ENCODE assay signal across 21 cellular contexts in genomic region chr3:191175102-191175501, GRCh38. TPM values are rescaled to one million over a fixed set of nuclear protein-coding genes. Genes with fewer than 3 reads are reported as not detected.
DNase-seq lines count a peak whose midpoint lies in the region; ATAC-seq, FAIRE-seq and TF ChIP-seq lines count a peak whose summit lies in the region.
"Had no signal": no experiment of that assay in that cellular context is flagged by ENCODE, and none has a peak within 500 bp of the region (broad histone marks: within the 10 kb centered on the region; RNA-seq: fewer than 3 reads in every experiment).

No MANE protein-coding gene starts in this region.

- BruUV-seq in PC-3 (replicated peaks; lab: Mats Ljungman, UMichigan) (no TSS peak), endothelial cell of umbilical vein (replicated peaks; lab: Mats Ljungman, UMichigan) (no TSS peak)

- no peak overlapping the region for H3K27ac ChIP-seq in PC-3 (ENCODE audit: low read length)
- H3K27ac ChIP-seq in endothelial cell of umbilical vein (ENCODE audit: insufficient read depth, low read depth, low read length) = no peak overlapping the region
- no peak overlapping the region for H3K27ac ChIP-seq in ascending aorta
- H3K27ac ChIP-seq: GM23248 had no signal

- no peak overlapping the region for H3K9ac ChIP-seq in PC-3 (ENCODE audit: low read length)
- no peak overlapping the region for H3K9ac ChIP-seq in endothelial cell of umbilical vein (replicated peaks; ENCODE audit: extremely low read depth, insufficient read depth, low read length)
- H3K9ac ChIP-seq: GM23248 had no signal

- no peaks in the 10 kb centered on the region for H3K9me1 ChIP-seq in endothelial cell of umbilical vein (replicated peaks; ENCODE audit: control insufficient read depth, extremely low read depth, insufficient read depth, low read length)

- H3K27me3 ChIP-seq in PC-3 (ENCODE audit: low read length) = no peaks in the 10 kb centered on the region
- no peaks in the 10 kb centered on the region for H3K27me3 ChIP-seq in endothelial cell of umbilical vein (ENCODE audit: control insufficient read depth in 2 of 2, insufficient read depth in 2 of 2, low read length in 2 of 2)
- H3K27me3 ChIP-seq in ascending aorta = no peaks in the 10 kb centered on the region

- H3K9me3 ChIP-seq in PC-3 (ENCODE audit: low read length) (no peaks in the 10 kb centered on the region), endothelial cell of umbilical vein (replicated peaks; ENCODE audit: control insufficient read depth, insufficient read depth, low read length) (no peaks in the 10 kb centered on the region), ascending aorta (no peaks in the 10 kb centered on the region)

- H3K4me2 ChIP-seq in PC-3 (ENCODE audit: low read length) = no peak overlapping the region
- no peak overlapping the region for H3K4me2 ChIP-seq in endothelial cell of umbilical vein (ENCODE audit: insufficient read depth, low read length)

- POLR2A ChIA-PET in PC-3 (lab: Charles Lee; ENCODE audit: unreplicated experiment) = no interaction called here
- POLR2A ChIA-PET in endothelial cell of umbilical vein (lab: Charles Lee) = no interaction called here

- CTCF ChIA-PET in PC-3 (lab: Charles Lee) = no interaction called here
- CTCF ChIA-PET in endothelial cell of umbilical vein (lab: Charles Lee) = no interaction called here

- TF ChIP-seq CTCF in D721Med (IDR thresholded peaks at IDR 0.05; ENCODE audit: insufficient read depth, missing control alignments) (no peak), PC-3 (conservative IDR thresholded peaks at IDR 0.05; ENCODE audit: low read depth, low read length) (no peak), endothelial cell of umbilical vein (IDR thresholded peaks at IDR 0.05; ENCODE audit: extremely low read depth in 1 of 2, insufficient read depth in 1 of 2, low read depth in 1 of 2, low read length in 2 of 2) (no peak), ascending aorta (IDR thresholded peaks at IDR 0.05) (no peak)

- H3F3A ChIP-seq in PC-3 (ENCODE audit: low read length, unreplicated experiment) = no peaks in the 10 kb centered on the region

- no peak for TF ChIP-seq POLR2A in endothelial cell of umbilical vein (IDR thresholded peaks at IDR 0.05; ENCODE audit: low read depth, low read length)

- dilution Hi-C loops in endothelial cell of umbilical vein (cut with MboI; ENCODE audit: extremely low pct_ligation_motif_present, low sequenced_read_pairs) = no loop called here

- H4K20me1 ChIP-seq in PC-3 (ENCODE audit: low read length) (no peaks in the 10 kb centered on the region), endothelial cell of umbilical vein (replicated peaks; ENCODE audit: control insufficient read depth, extremely low read depth, insufficient read depth, low read length) (no peaks in the 10 kb centered on the region)

- no peak overlapping the region for H3K4me3 ChIP-seq in PC-3 (ENCODE audit: low read length)
- no peak overlapping the region for H3K4me3 ChIP-seq in endothelial cell of umbilical vein (replicated peaks in 1 of 3; ENCODE audit: insufficient read depth in 1 of 3, low read depth in 1 of 3, low read length in 3 of 3)
- no peak overlapping the region for H3K4me3 ChIP-seq in ascending aorta
- H3K4me3 ChIP-seq: GM23248 had no signal

- H2AFZ ChIP-seq in PC-3 (ENCODE audit: low read length) (0 out of 2 replicates have a peak overlapping the region, but pooled peaks have one; percentile 31), endothelial cell of umbilical vein (ENCODE audit: low read depth, low read length) (no peak overlapping the region)
- H2AFZ ChIP-seq: GM23248 had no signal

- H3K79me2 ChIP-seq in PC-3 (ENCODE audit: low read length) = no peaks in the 10 kb centered on the region
- H3K79me2 ChIP-seq in endothelial cell of umbilical vein (ENCODE audit: control insufficient read depth, insufficient read depth, low read length) = no peaks in the 10 kb centered on the region

- ATAC-seq in HG02973 (IDR thresholded peaks at IDR 0.05; ENCODE audit: unreplicated experiment) (peak; percentile 59), PC-3 (no peak), GM18907 (IDR thresholded peaks at IDR 0.05; ENCODE audit: unreplicated experiment) (no peak)
- ATAC-seq: HCT116 had no signal

- DNase-seq in D721Med (ENCODE audit: insufficient read length, low spot score) (no peak), PC-3 (no peak), endothelial cell of umbilical vein (ENCODE audit: low read depth, low spot score) (no peak), retina (no peak), ascending aorta (ENCODE audit: low spot score in 2 of 2) (no peak)
- no peak for DNase-seq in activated CD4-positive, alpha-beta T cell treated with anti-CD3 and anti-CD28 coated beads, Interleukin-2, amount 50 U/mL, for 4 hours
- DNase-seq: C1 segment of cervical spinal cord; Calu3; CD4-positive, alpha-beta memory T cell; COR-L47; DMS153; DND-41; GM23248; H9 had no signal

- H3K4me1 ChIP-seq in PC-3 (ENCODE audit: insufficient read depth, low read length) (no peaks in the 10 kb centered on the region), endothelial cell of umbilical vein (ENCODE audit: control insufficient read depth, extremely low read depth, insufficient read depth, low read length) (no peaks in the 10 kb centered on the region), ascending aorta (no peaks in the 10 kb centered on the region)

- FAIRE-seq in D721Med (lab: Jason Lieb, UNC) = peak; percentile 55
- peak; percentile 24 for FAIRE-seq in endothelial cell of umbilical vein (lab: Jason Lieb, UNC)
- FAIRE-seq: H1 had no signal

- H3K36me3 ChIP-seq in PC-3 (ENCODE audit: low read depth, low read length) (no peaks in the 10 kb centered on the region), endothelial cell of umbilical vein (ENCODE audit: control insufficient read depth in 2 of 2, extremely low read depth in 1 of 2, insufficient read depth in 2 of 2, low read length in 2 of 2) (no peaks in the 10 kb centered on the region), ascending aorta (no peaks in the 10 kb centered on the region)

- intact Hi-C loops in PC-3 (cut with micrococcal nuclease) = no loop called here
- intact Hi-C loops in endothelial cell of umbilical vein (cut with micrococcal nuclease) = no loop called here
- intact Hi-C loops in ascending aorta (cut with DNase I) = no loop called here

- H3K9me2 ChIP-seq in PC-3 (replicated peaks; ENCODE audit: low read length) = no peaks in the 10 kb centered on the region

TF ChIP-seq in endothelial cell of umbilical vein, 7 proteins besides CTCF, POLR2A, EP300 and RAD21:
- TF ChIP-seq GATA2 (IDR thresholded peaks at IDR 0.05; ENCODE audit: insufficient read depth, insufficient read length, low read depth, low read length) (no peak), FOS (IDR thresholded peaks at IDR 0.05; ENCODE audit: borderline replicate concordance, insufficient read depth, low read length) (no peak)

RNA-seq across cellular contexts. Expression of gene OSTN, which starts 23.9 kb away (rescaled TPM):
- total RNA-seq in PC-3 (2014; rRNA removed) (0.35 and 1.8 TPM in 2 replicates), endothelial cell of umbilical vein (not detected in 2 replicates), ascending aorta (not detected)
- polyA plus RNA-seq in endothelial cell of umbilical vein = not detected in 2 replicates
- polyA plus RNA-seq in endothelial cell of umbilical vein (2011; cell fraction: cytosol; rRNA removed) = not detected in 2 replicates
- polyA plus RNA-seq in endothelial cell of umbilical vein (2011; cell fraction: nucleus; rRNA removed) = not detected in 2 replicates
- polyA plus RNA-seq in endothelial cell of umbilical vein (2012) = not detected in 2 replicates
- not detected in 2 replicates for polyA minus RNA-seq in endothelial cell of umbilical vein
- polyA minus RNA-seq in endothelial cell of umbilical vein (2011; cell fraction: cytosol; rRNA and poly(A)+ RNA removed) = not detected
- not detected in 2 replicates for polyA minus RNA-seq in endothelial cell of umbilical vein (2011; cell fraction: nucleus; rRNA and poly(A)+ RNA removed)
- total RNA-seq: A172; A673; Calu3; CD4-positive, alpha-beta memory T cell; GM23248; H1 had no signal
- polyA plus RNA-seq: BJ; CD4-positive, alpha-beta memory T cell; GM23248; H1 had no signal
